In genomic region chr18:22856870-22857269, GRCh38 we compare ENCODE assay signal across 18 cellular contexts.
DNase-seq lines count a peak whose midpoint lies in the region; ATAC-seq, FAIRE-seq and TF ChIP-seq lines count a peak whose summit lies in the region.
"Had no signal": no experiment of that assay in that cellular context is flagged by ENCODE, and none has a peak within 500 bp of the region (broad histone marks: within the 10 kb centered on the region; RNA-seq: fewer than 3 reads in every experiment).

No MANE protein-coding gene starts in this region.

- no peaks in the 10 kb centered on the region for H3K79me2 ChIP-seq in HepG2 (ENCODE audit: insufficient read depth, low read length)

- in situ Hi-C loops in HepG2 (cut with HindIII; ENCODE audit: extremely low pct_ligation_motif_present, low pct_unique_long_range_greater_than_20kb): no loop called here

- H3K27ac ChIP-seq in RWPE1 (no peak overlapping the region), epithelial cell of prostate (peak overlapping the region; percentile 90), suprapubic skin (peak overlapping the region; percentile 42), HepG2 (ENCODE audit: extremely low read length, insufficient read depth, low read length) (no peak overlapping the region)
- H3K27ac ChIP-seq: GM23248, SJCRH30 had no signal

- TF ChIP-seq EP300 in suprapubic skin (IDR thresholded peaks at IDR 0.05) (no peak), HepG2 (IDR thresholded peaks at IDR 0.05; ENCODE audit: low read depth in 2 of 2, low read length in 2 of 2) (no peak), HepG2 (CRISPR knock-in tag; IDR thresholded peaks at IDR 0.05; ENCODE audit: borderline replicate concordance) (no peak)

- no peak for TF ChIP-seq RAD21 in HepG2 (CRISPR knock-in tag; IDR thresholded peaks at IDR 0.05)

- H3K4me1 ChIP-seq in suprapubic skin (peaks cover 4% of the 10 kb centered on the region), HepG2 (ENCODE audit: insufficient read depth, low read length) (no peaks in the 10 kb centered on the region)
- H3K4me1 ChIP-seq: SJCRH30 had no signal

- TF ChIP-seq POLR2A in suprapubic skin (IDR thresholded peaks at IDR 0.05) (no peak), HepG2 (IDR thresholded peaks at IDR 0.05; ENCODE audit: insufficient read depth in 1 of 2, low read depth in 2 of 2, low read length in 2 of 2) (no peak)

- intact Hi-C loops in HepG2 (cut with micrococcal nuclease; ENCODE audit: unreplicated experiment): no loop called here

- no peak for FAIRE-seq in HepG2 (lab: Jason Lieb, UNC)

- H3K4me2 ChIP-seq in HepG2 (ENCODE audit: low read depth, low read length): no peak overlapping the region

- no peak for ATAC-seq in HepG2
- ATAC-seq in HG02571 (IDR thresholded peaks at IDR 0.05; ENCODE audit: unreplicated experiment): no peak

- no peak overlapping the region for H3K4me3 ChIP-seq in suprapubic skin
- H3K4me3 ChIP-seq in HepG2 (replicated peaks in 1 of 3; ENCODE audit: insufficient read depth in 1 of 3, low read depth in 2 of 3, low read length in 3 of 3): no peak overlapping the region
- H3K4me3 ChIP-seq: GM23248, SJCRH30 had no signal

- peak; percentile 81 for DNase-seq in RWPE1 (ENCODE audit: low spot score)
- peak; percentile 91 for DNase-seq in epithelial cell of prostate (ENCODE audit: low read depth, low spot score)
- peak; percentile 77 for DNase-seq in islet precursor cell
- no peak for DNase-seq in suprapubic skin (ENCODE audit: low spot score in 2 of 2)
- DNase-seq in HepG2 (ENCODE audit: low spot score): no peak
- no peak for DNase-seq in SIG-M5 treated with dmso at 0.1 percent for 504 hours (lab: John Stamatoyannopoulos, UW; ENCODE audit: unreplicated experiment)
- DNase-seq in HUDEP-2 (lab: John Stamatoyannopoulos, UW; ENCODE audit: unreplicated experiment in 76 of 76): no peak
- DNase-seq: Calu3; CD4-positive, alpha-beta T cell; DMS79 treated with DMSO at 0.1 percent for 48 hours; GDM1; GM23248; Kasumi-1; NCI-H1417; NCI-H1930; NCI-H510A treated with DMSO at 0.1 percent for 48 hours; SJCRH30 had no signal

- WGBS in suprapubic skin: 25% methylated on average over 2 of the region's 2 CpGs
- WGBS in HepG2 (ENCODE audit: low lambda C conversion rate): 50% methylated on average over 2 of the region's 2 CpGs

- no peaks in the 10 kb centered on the region for H3K27me3 ChIP-seq in suprapubic skin
- no peaks in the 10 kb centered on the region; a peak in 1 of 5 replicates for H3K27me3 ChIP-seq in HepG2 (ENCODE audit: control insufficient read depth in 1 of 2, insufficient read depth in 2 of 2, low read length in 2 of 2)
- H3K27me3 ChIP-seq: SJCRH30 had no signal

- no peak overlapping the region for H2AFZ ChIP-seq in HepG2 (ENCODE audit: low read length)
- H2AFZ ChIP-seq: GM23248 had no signal

- H3K9me3 ChIP-seq in suprapubic skin (no peaks in the 10 kb centered on the region), HepG2 (ENCODE audit: low read length) (no peaks in the 10 kb centered on the region)
- H3K9me3 ChIP-seq: SJCRH30 had no signal

- BruUV-seq in HepG2 (replicated peaks; lab: Mats Ljungman, UMichigan): no TSS peak

- POLR2A ChIA-PET in RWPE1 (lab: Yijun Ruan, JAX; ENCODE audit: low non-redundant PET) (no interaction called here), HepG2 (lab: Yijun Ruan, JAX) (no interaction called here)

- no peaks in the 10 kb centered on the region for H4K20me1 ChIP-seq in HepG2 (ENCODE audit: insufficient read depth, low read length)

- CTCF ChIA-PET in RWPE1 (lab: Yijun Ruan, JAX): interaction anchor here (1.2 kb wide), 1 partner anchor 10 kb away, joined by 4 read pairs; no protein-coding TSS in a partner anchor
- CTCF ChIA-PET in HepG2 (lab: Yijun Ruan, JAX; ENCODE audit: low intra/inter-chr PET ratio, low total read pairs): no interaction called here

- H3K36me3 ChIP-seq in suprapubic skin: no peaks in the 10 kb centered on the region
- H3K36me3 ChIP-seq in HepG2 (replicated peaks in 1 of 2; ENCODE audit: control insufficient read depth in 1 of 2, insufficient read depth in 2 of 2, low read length in 2 of 2): no peaks in the 10 kb centered on the region
- H3K36me3 ChIP-seq: SJCRH30 had no signal

- H3K9ac ChIP-seq in HepG2 (ENCODE audit: insufficient read depth, low read depth, low read length): no peak overlapping the region
- H3K9ac ChIP-seq: GM23248 had no signal

- TF ChIP-seq CTCF in RWPE1 (conservative IDR thresholded peaks at IDR 0.05; ENCODE audit: low read depth): no peak
- TF ChIP-seq CTCF in suprapubic skin (IDR thresholded peaks at IDR 0.05): no peak
- no peak for TF ChIP-seq CTCF in HepG2 (CRISPR knock-in tag; IDR thresholded peaks at IDR 0.05)

TF ChIP-seq in HepG2, 621 proteins besides CTCF, POLR2A, EP300 and RAD21:
- TF ChIP-seq ZBTB3 (CRISPR knock-in tag; IDR thresholded peaks at IDR 0.05; ENCODE audit: borderline replicate concordance, low read depth) (no peak), AHR (CRISPR knock-in tag; IDR thresholded peaks at IDR 0.05) (no peak)

Comparison
In these comparisons a context has a peak if more than half of its experiments do, and no peak if none do; other contexts are left out.
1. DNase-seq: peak in RWPE1 (single experiment), epithelial cell of prostate (single experiment) and islet precursor cell (single experiment); none in suprapubic skin (0 of 2), HepG2 (single experiment), SIG-M5 treated with dmso at 0.1 percent for 504 hours (single experiment) and HUDEP-2 (0 of 76).
2. H3K27ac ChIP-seq: peak in epithelial cell of prostate (single experiment) and suprapubic skin (single experiment); none in RWPE1 (single experiment) and HepG2 (single experiment).